ENCODE assay signal across 1 cellular context in genomic region chr6:4336778-4337442, GRCh38.
TF ChIP-seq lines count a peak whose summit lies in the region.

No MANE protein-coding gene starts in this region.

TF ChIP-seq in HEK293T, 16 proteins besides CTCF, POLR2A, EP300 and RAD21 (continued from another document):
- no peak for TF ChIP-seq PKNOX1 (IDR thresholded peaks at IDR 0.05)
- TF ChIP-seq CTBP1 (IDR thresholded peaks at IDR 0.05; ENCODE audit: borderline replicate concordance): no peak
- TF ChIP-seq TARDBP (IDR thresholded peaks at IDR 0.05): no peak
- no peak for TF ChIP-seq SP1 (IDR thresholded peaks at IDR 0.05)
